In genomic region chr17:32350662-32351418, GRCh38 we compare ENCODE assay signal across 8 cellular contexts. TPM values are rescaled to one million over a fixed set of nuclear protein-coding genes. Genes with fewer than 3 reads are reported as not detected.
A peak's percentile ranks its signal among the peaks of the same experiment; 100 is the strongest.
DNase-seq lines count a peak whose midpoint lies in the region; ATAC-seq, FAIRE-seq and TF ChIP-seq lines count a peak whose summit lies in the region.

No MANE protein-coding gene starts in this region.

- H4K8ac ChIP-seq in neuronal stem cell (ENCODE audit: low read depth, low read length), result no peak overlapping the region

- peaks cover 13% of the 10 kb centered on the region for H3K4me1 Mint-ChIP-seq in activated T-helper 17 cell treated with anti-CD3 and anti-CD28 coated beads, Interleukin-2, amount 50 U/mL, for 72 hours

- H3K4me3 ChIP-seq in foreskin fibroblast (ENCODE audit: low read depth in 1 of 2, low read length in 2 of 2) (peak overlapping the region; percentile 88 to 100), neuronal stem cell (ENCODE audit: low read length in 2 of 2) (peak overlapping the region; percentile 78 to 99)

- peaks cover 1 to 9% of the 10 kb centered on the region in 2 donors for H3K4me1 ChIP-seq in neuronal stem cell (ENCODE audit: control insufficient read depth in 2 of 2, insufficient read depth in 1 of 2, low read depth in 1 of 2, low read length in 2 of 2)

- no peak overlapping the region for H3K4ac ChIP-seq in neuronal stem cell (ENCODE audit: low read length)

- peaks cover 5% of the 10 kb centered on the region for H3K79me1 ChIP-seq in neuronal stem cell (ENCODE audit: low read depth, low read length)

- H3K23ac ChIP-seq in neuronal stem cell (ENCODE audit: low read depth, low read length, poor library complexity), result peak overlapping the region; percentile 39

- H2AK5ac ChIP-seq in neuronal stem cell (ENCODE audit: low read depth, low read length), result no peak overlapping the region

- H4K91ac ChIP-seq in neuronal stem cell (ENCODE audit: low read depth, low read length, poor library complexity), result peak overlapping the region; percentile 76

- no CpG with 5 or more reads among the region's 20 CpGs for WGBS in neuronal stem cell (ENCODE audit: extremely low coverage in 2 of 2, insufficient read length in 2 of 2, insufficient replicate concordance in 1 of 2), 2 donors

- no peak for TF ChIP-seq CTCF in foreskin fibroblast (IDR thresholded peaks at IDR 0.05; ENCODE audit: low read depth, low read length)

- peak overlapping the region; percentile 31 for H3K4me2 ChIP-seq in neuronal stem cell (ENCODE audit: insufficient read depth, low read length, poor library complexity, severe bottlenecking)

- ATAC-seq in HG02623 (IDR thresholded peaks at IDR 0.05; ENCODE audit: unreplicated experiment), result peak; percentile 4
- peak; percentile 53 for ATAC-seq in activated T-helper 17 cell treated with anti-CD3 and anti-CD28 coated beads, Interleukin-2, amount 50 U/mL, for 72 hours (replicated peaks)

- H3K18ac ChIP-seq in neuronal stem cell (ENCODE audit: low read length), result peak overlapping the region; percentile 92

- peak overlapping the region; percentile 86 for H3K27ac ChIP-seq in neuronal stem cell (replicated peaks; ENCODE audit: low read length)

- peak; percentile 19 for DNase-seq in activated CD4-positive, CD25-positive, alpha-beta regulatory T cell treated with anti-CD3 and anti-CD28 coated beads, Interleukin-2, amount 50 U/mL, for 16 hours (ENCODE audit: low read depth, low spot score)
- DNase-seq in activated CD4-positive, CD25-positive, alpha-beta regulatory T cell treated with anti-CD3 and anti-CD28 coated beads, Interleukin-2, amount 50 U/mL, for 72 hours, result no peak
- DNase-seq in NCI-H226 (peak; percentile 38), foreskin fibroblast (peak; percentile 13 to 65), neuronal stem cell (ENCODE audit: low spot score) (no peak), HTR-8/SVneo (ENCODE audit: insufficient read length, low spot score) (no peak)

- peaks cover 63% of the 10 kb centered on the region for H3K36me3 Mint-ChIP-seq in activated T-helper 17 cell treated with anti-CD3 and anti-CD28 coated beads, Interleukin-2, amount 50 U/mL, for 72 hours (ENCODE audit: low read depth)

- H3K9ac ChIP-seq in neuronal stem cell (ENCODE audit: low read depth, low read length, poor library complexity), result peak overlapping the region; percentile 86

- H3K27me3 ChIP-seq in neuronal stem cell (ENCODE audit: control insufficient read depth in 3 of 3, insufficient read depth in 3 of 3, low read depth in 1 of 3, low read length in 3 of 3), result peaks cover 0 to 2% (median 0%) of the 10 kb centered on the region in 3 experiments

- H2AFZ ChIP-seq in neuronal stem cell (ENCODE audit: low read length), result no peak overlapping the region

- peaks cover 12 to 45% of the 10 kb centered on the region in 2 donors for H3K36me3 ChIP-seq in neuronal stem cell (replicated peaks in 1 of 2; ENCODE audit: control insufficient read depth in 2 of 2, insufficient read depth in 2 of 2, low read length in 2 of 2)

- H3K9me3 Mint-ChIP-seq in activated T-helper 17 cell treated with anti-CD3 and anti-CD28 coated beads, Interleukin-2, amount 50 U/mL, for 72 hours, result no peaks in the 10 kb centered on the region

- H3K27ac Mint-ChIP-seq in activated T-helper 17 cell treated with anti-CD3 and anti-CD28 coated beads, Interleukin-2, amount 50 U/mL, for 72 hours, result peak overlapping the region; percentile 99

- no peaks in the 10 kb centered on the region for H3K27me3 Mint-ChIP-seq in activated T-helper 17 cell treated with anti-CD3 and anti-CD28 coated beads, Interleukin-2, amount 50 U/mL, for 72 hours

- peak overlapping the region; percentile 85 for H2BK5ac ChIP-seq in neuronal stem cell (ENCODE audit: low read length)

- no peak overlapping the region for H2BK120ac ChIP-seq in neuronal stem cell (ENCODE audit: low read depth, low read length)

- peak overlapping the region; percentile 97 for H3K4me3 Mint-ChIP-seq in activated T-helper 17 cell treated with anti-CD3 and anti-CD28 coated beads, Interleukin-2, amount 50 U/mL, for 72 hours

- H2BK15ac ChIP-seq in neuronal stem cell (ENCODE audit: low read length), result no peak overlapping the region

- H2BK12ac ChIP-seq in neuronal stem cell (ENCODE audit: low read length), result no peak overlapping the region

- no peak overlapping the region for H3K14ac ChIP-seq in neuronal stem cell (ENCODE audit: low read length)

- no peak for FAIRE-seq in HTR-8/SVneo (lab: Jason Lieb, UNC)

- no peaks in the 10 kb centered on the region for H3K9me3 ChIP-seq in neuronal stem cell (replicated peaks in 1 of 2; ENCODE audit: control insufficient read depth in 2 of 2, insufficient read depth in 1 of 2, low read depth in 1 of 2, low read length in 2 of 2)

RNA-seq across cellular contexts. Expression of gene ZNF207, which starts 0.9 kb away (rescaled TPM):
- 100 to 1,000 TPM; 240 to 254 TPM for total RNA-seq in activated T-helper 17 cell treated with anti-CD3 and anti-CD28 coated beads, Interleukin-2, amount 50 U/mL, for 72 hours
- 181 TPM for polyA plus RNA-seq in neuronal stem cell (2013, experiment 1 of 2)
- 177 TPM for polyA plus RNA-seq in neuronal stem cell (2013, experiment 2 of 2)

RNA-seq across cellular contexts. Expression of gene C17orf75, which starts 8.9 kb away (rescaled TPM):
- total RNA-seq in activated T-helper 17 cell treated with anti-CD3 and anti-CD28 coated beads, Interleukin-2, amount 50 U/mL, for 72 hours, result 10 to 100 TPM; 12.1 to 14.8 TPM
- polyA plus RNA-seq in neuronal stem cell (2013, experiment 1 of 2), result 47.7 TPM
- 47.1 TPM for polyA plus RNA-seq in neuronal stem cell (2013, experiment 2 of 2)

Comparison
In these comparisons a context has a peak if more than half of its experiments do, and no peak if none do; other contexts are left out.
1. DNase-seq: peak in activated CD4-positive, CD25-positive, alpha-beta regulatory T cell treated with anti-CD3 and anti-CD28 coated beads, Interleukin-2, amount 50 U/mL, for 16 hours (single experiment), NCI-H226 (single experiment) and foreskin fibroblast (2 of 2); none in activated CD4-positive, CD25-positive, alpha-beta regulatory T cell treated with anti-CD3 and anti-CD28 coated beads, Interleukin-2, amount 50 U/mL, for 72 hours (single experiment), neuronal stem cell (single experiment) and HTR-8/SVneo (single experiment).